Comparison of ENCODE assay signal across 30 cellular contexts in genomic region chr15:91696981-91697380, GRCh38.
"Had no signal": no experiment of that assay in that cellular context is flagged by ENCODE, and none has a peak within 500 bp of the region (broad histone marks: within the 10 kb centered on the region; RNA-seq: fewer than 3 reads in every experiment).

No MANE protein-coding gene starts in this region.

- H3K27me3 Mint-ChIP-seq: activated B cell treated with CpG ODN at 0.5 μM for 24 hours; activated CD4-positive, alpha-beta memory T cell treated with anti-CD3 and anti-CD28 coated beads, Interleukin-2, amount 10 ng/mL, durations not matched to agents 7 days and 5 days; activated naive CD8-positive, alpha-beta T cell; activated naive CD8-positive, alpha-beta T cell treated with anti-CD3 and anti-CD28 coated beads, Interleukin-2, amount 50 U/mL, for 24 hours had no signal

- DNase-seq: activated B cell treated with CpG ODN at 0.5 μM for 24 hours; activated CD4-positive, alpha-beta memory T cell treated with anti-CD3 and anti-CD28 coated beads, Interleukin-2, amount 10 ng/mL, durations not matched to agents 7 days and 5 days; activated CD4-positive, alpha-beta T cell treated with anti-CD3 and anti-CD28 coated beads for 1 hour; activated CD4-positive, alpha-beta T cell treated with anti-CD3 and anti-CD28 coated beads for 48 hours; activated CD8-positive, alpha-beta memory T cell treated with anti-CD3 and anti-CD28 coated beads for 24 hours; activated CD8-positive, alpha-beta memory T cell treated with anti-CD3 and anti-CD28 coated beads, Interleukin-2, amount 10 ng/mL, durations not matched to agents 7 days and 5 days; activated CD8-positive, alpha-beta memory T cell treated with anti-CD3 and anti-CD28 coated beads, Interleukin-2, amount 50 U/mL, for 48 hours; activated effector memory CD4-positive, alpha-beta T cell treated with Interleukin-2 at 50 U/mL for 16 hours; activated naive CD4-positive, alpha-beta T cell treated with anti-CD3 and anti-CD28 coated beads, Interleukin-2, amount 10 ng/mL, durations not matched to agents 7 days and 5 days; activated naive CD8-positive, alpha-beta T cell treated with anti-CD3 and anti-CD28 coated beads, Interleukin-2, amount 50 U/mL, for 24 hours; activated T-cell treated with anti-CD3 and anti-CD28 coated beads, Interleukin-2, amount 50 U/mL, for 48 hours; anterior cingulate cortex; cerebellar nuclear complex; Karpas-422; NCI-H1105; NCI-H1417 treated with DMSO at 0.1 percent for 48 hours; NCI-H1930; NCI-H345; NCI-H524 treated with DMSO at 0.1 percent for 48 hours; RPMI8226; SHP77 treated with DMSO at 0.1 percent for 48 hours; T-helper 1 cell; T-helper 2 cell; T-helper 9 cell had no signal

- H3K27me3 ChIP-seq: breast epithelium, SJSA1 had no signal

- H3K27ac ChIP-seq: breast epithelium, SJSA1, VCaP had no signal

- ATAC-seq: activated CD8-positive, alpha-beta memory T cell treated with anti-CD3 and anti-CD28 coated beads, Interleukin-2, amount 10 ng/mL, durations not matched to agents 7 days and 5 days; activated naive CD8-positive, alpha-beta T cell treated with anti-CD3 and anti-CD28 coated beads, Interleukin-2, amount 50 U/mL, for 24 hours; Panc1; SK-N-SH treated with all-trans-retinoic acid at 6 μM for 48 hours had no signal

- H3K4me3 Mint-ChIP-seq: activated B cell treated with CpG ODN at 0.5 μM for 24 hours; activated CD4-positive, alpha-beta memory T cell treated with anti-CD3 and anti-CD28 coated beads, Interleukin-2, amount 10 ng/mL, durations not matched to agents 7 days and 5 days; activated CD8-positive, alpha-beta memory T cell treated with anti-CD3 and anti-CD28 coated beads, Interleukin-2, amount 10 ng/mL, durations not matched to agents 7 days and 5 days; activated naive CD4-positive, alpha-beta T cell treated with anti-CD3 and anti-CD28 coated beads, Interleukin-2, amount 10 ng/mL, durations not matched to agents 7 days and 5 days; activated naive CD8-positive, alpha-beta T cell; activated naive CD8-positive, alpha-beta T cell treated with anti-CD3 and anti-CD28 coated beads, Interleukin-2, amount 50 U/mL, for 24 hours had no signal

- H3K36me3 ChIP-seq: breast epithelium, SJSA1 had no signal

- H3K4me3 ChIP-seq: breast epithelium, SJSA1 had no signal

- H3K9me3 ChIP-seq: breast epithelium, SJSA1 had no signal

- H3K4me1 Mint-ChIP-seq: activated B cell treated with CpG ODN at 0.5 μM for 24 hours; activated CD4-positive, alpha-beta memory T cell treated with anti-CD3 and anti-CD28 coated beads, Interleukin-2, amount 10 ng/mL, durations not matched to agents 7 days and 5 days; activated CD8-positive, alpha-beta memory T cell treated with anti-CD3 and anti-CD28 coated beads, Interleukin-2, amount 10 ng/mL, durations not matched to agents 7 days and 5 days; activated naive CD4-positive, alpha-beta T cell treated with anti-CD3 and anti-CD28 coated beads, Interleukin-2, amount 10 ng/mL, durations not matched to agents 7 days and 5 days; activated naive CD8-positive, alpha-beta T cell treated with anti-CD3 and anti-CD28 coated beads, Interleukin-2, amount 50 U/mL, for 24 hours had no signal

- H3K36me3 Mint-ChIP-seq: activated CD8-positive, alpha-beta memory T cell treated with anti-CD3 and anti-CD28 coated beads, Interleukin-2, amount 10 ng/mL, durations not matched to agents 7 days and 5 days; activated naive CD4-positive, alpha-beta T cell treated with anti-CD3 and anti-CD28 coated beads, Interleukin-2, amount 10 ng/mL, durations not matched to agents 7 days and 5 days; activated naive CD8-positive, alpha-beta T cell had no signal

- H3K9me3 Mint-ChIP-seq: activated B cell treated with CpG ODN at 0.5 μM for 24 hours; activated CD4-positive, alpha-beta memory T cell treated with anti-CD3 and anti-CD28 coated beads, Interleukin-2, amount 10 ng/mL, durations not matched to agents 7 days and 5 days; activated naive CD4-positive, alpha-beta T cell treated with anti-CD3 and anti-CD28 coated beads, Interleukin-2, amount 10 ng/mL, durations not matched to agents 7 days and 5 days; activated naive CD8-positive, alpha-beta T cell treated with anti-CD3 and anti-CD28 coated beads, Interleukin-2, amount 50 U/mL, for 24 hours had no signal

- H3K27ac Mint-ChIP-seq: activated B cell treated with CpG ODN at 0.5 μM for 24 hours; activated CD4-positive, alpha-beta memory T cell treated with anti-CD3 and anti-CD28 coated beads, Interleukin-2, amount 10 ng/mL, durations not matched to agents 7 days and 5 days; activated CD8-positive, alpha-beta memory T cell treated with anti-CD3 and anti-CD28 coated beads, Interleukin-2, amount 10 ng/mL, durations not matched to agents 7 days and 5 days; activated naive CD4-positive, alpha-beta T cell treated with anti-CD3 and anti-CD28 coated beads, Interleukin-2, amount 10 ng/mL, durations not matched to agents 7 days and 5 days; activated naive CD8-positive, alpha-beta T cell; activated naive CD8-positive, alpha-beta T cell treated with anti-CD3 and anti-CD28 coated beads, Interleukin-2, amount 50 U/mL, for 24 hours had no signal

- H3K4me1 ChIP-seq: SJSA1 had no signal
